Comparison of ENCODE assay signal across 25 cellular contexts in the genomic region with DNA sequence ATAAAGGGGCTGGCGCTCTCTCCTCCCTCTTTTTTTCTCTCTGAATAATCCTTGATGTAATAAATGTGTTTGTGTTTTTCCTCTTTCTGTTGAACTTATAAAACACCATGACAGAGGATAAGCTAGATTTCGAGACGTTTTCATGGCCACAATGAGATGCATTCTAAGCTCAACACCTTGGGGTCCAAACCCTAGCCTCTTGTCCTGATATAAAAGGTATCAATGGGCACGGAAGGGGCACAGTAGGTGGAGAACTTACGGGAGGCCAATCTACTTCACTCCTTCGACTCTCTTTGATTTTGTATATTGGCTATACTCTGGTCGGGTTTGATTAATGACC. TPM values are rescaled to one million over a fixed set of nuclear protein-coding genes. Genes with fewer than 3 reads are reported as not detected.
A peak's percentile ranks its signal among the peaks of the same experiment; 100 is the strongest.
DNase-seq lines count a peak whose midpoint lies in the region; ATAC-seq and TF ChIP-seq lines count a peak whose summit lies in the region.
"Had no signal": no experiment of that assay in that cellular context is flagged by ENCODE, and none has a peak within 500 bp of the region (broad histone marks: within the 10 kb centered on the region; RNA-seq: fewer than 3 reads in every experiment).

No MANE protein-coding gene starts in this region.

- no peak for ATAC-seq in left colon
- ATAC-seq: T-cell had no signal

- H3K27ac ChIP-seq in HUES64 (ENCODE audit: low read depth, low read length) (no peak overlapping the region), endodermal cell (ENCODE audit: low read depth, low read length) (no peak overlapping the region), mesendoderm (ENCODE audit: low read depth, low read length) (no peak overlapping the region)
- H3K27ac ChIP-seq: Peyer's patch, SJCRH30 had no signal

- H3K36me3 Mint-ChIP-seq in endodermal cell (ENCODE audit: low read depth), result no peaks in the 10 kb centered on the region
- H3K36me3 Mint-ChIP-seq: CD4-positive, CD25-positive, alpha-beta regulatory T cell; T-cell had no signal

- H3K18ac ChIP-seq in mesendoderm (ENCODE audit: low read length), result no peak overlapping the region

- 38% methylated on average over 6 of the region's 7 CpGs for WGBS in HUES64
- 21 to 47% methylated on average over 3 to 6 of the region's 7 CpGs for WGBS in endodermal cell (ENCODE audit: insufficient coverage in 1 of 2, insufficient read length in 1 of 2), 2 experiments
- no CpG with 5 or more reads among the region's 7 CpGs for WGBS in mesendoderm (ENCODE audit: extremely low coverage, insufficient coverage, low lambda C conversion rate)

- no peak overlapping the region for H3K56ac ChIP-seq in mesendoderm (ENCODE audit: low read length)

- no peak overlapping the region for H4K5ac ChIP-seq in mesendoderm (ENCODE audit: low read length)

- DNase-seq in endodermal cell (no peak), mesendoderm (peak; percentile 8), NCI-H524 (lab: John Stamatoyannopoulos, UW) (no peak), HK-2 (ENCODE audit: unreplicated experiment) (no peak), left colon (no peak)
- DNase-seq in activated naive CD4-positive, alpha-beta T cell treated with Interleukin-2 at 50 U/mL for 16 hours, result no peak
- DNase-seq: CD4-positive, CD25-positive, alpha-beta regulatory T cell; DMS79 treated with DMSO at 0.1 percent for 48 hours; Kasumi-1; NCI-H1092; NCI-H1436; NCI-H2029 treated with DMSO at 0.1 percent for 48 hours; NCI-H2171; NCI-H345; NCI-H524 treated with DMSO at 0.1 percent for 48 hours; NCI-H82; Peyer's patch; SJCRH30; T-cell had no signal

- no peak overlapping the region for H2BK15ac ChIP-seq in mesendoderm (replicated peaks; ENCODE audit: low read depth)

- H3K4me1 Mint-ChIP-seq in endodermal cell, result peaks cover 4% of the 10 kb centered on the region
- H3K4me1 Mint-ChIP-seq: CD4-positive, CD25-positive, alpha-beta regulatory T cell; T-cell had no signal

- no peak overlapping the region for H2BK120ac ChIP-seq in mesendoderm (ENCODE audit: low read depth, low read length)

- H3K4me3 ChIP-seq in HUES64 (ENCODE audit: low read length), result peak overlapping the region; percentile 49
- peak overlapping the region; percentile 68 for H3K4me3 ChIP-seq in endodermal cell (ENCODE audit: low read length)
- no peak overlapping the region for H3K4me3 ChIP-seq in mesendoderm (ENCODE audit: low read length)
- H3K4me3 ChIP-seq: GM12878, HAP-1, Peyer's patch, SJCRH30 had no signal

- no peak overlapping the region for H3K4me3 Mint-ChIP-seq in endodermal cell
- H3K4me3 Mint-ChIP-seq: CD4-positive, CD25-positive, alpha-beta regulatory T cell; T-cell had no signal

- H3K23ac ChIP-seq in mesendoderm (ENCODE audit: low read length), result no peak overlapping the region

- no peak for TF ChIP-seq CTCF in endodermal cell (conservative IDR thresholded peaks at IDR 0.05)

- no peak overlapping the region for H3K4me2 ChIP-seq in mesendoderm (ENCODE audit: low read length)

- intact Hi-C loops in left colon (cut with DNase I, micrococcal nuclease), result no loop called here

- H3K4me1 ChIP-seq in HUES64 (ENCODE audit: insufficient read depth, low read length) (peaks cover 5% of the 10 kb centered on the region), endodermal cell (ENCODE audit: control insufficient read depth, insufficient read depth, low read length) (no peaks in the 10 kb centered on the region), mesendoderm (ENCODE audit: control insufficient read depth, low read depth, low read length) (peaks cover 2% of the 10 kb centered on the region)
- H3K4me1 ChIP-seq: HAP-1, Peyer's patch, SJCRH30 had no signal

- H3K36me3 ChIP-seq in HUES64 (ENCODE audit: insufficient read depth, low read length) (no peaks in the 10 kb centered on the region), endodermal cell (ENCODE audit: control insufficient read depth, insufficient read depth, low read length) (no peaks in the 10 kb centered on the region), mesendoderm (ENCODE audit: control insufficient read depth, insufficient read depth, low read length) (no peaks in the 10 kb centered on the region)
- H3K36me3 ChIP-seq: HAP-1, Peyer's patch, SJCRH30 had no signal

- no peak overlapping the region for H2BK5ac ChIP-seq in mesendoderm (ENCODE audit: low read length)

- H3K27me3 ChIP-seq in HUES64 (ENCODE audit: insufficient read depth, low read length), result peaks cover 98% of the 10 kb centered on the region
- H3K27me3 ChIP-seq in endodermal cell (ENCODE audit: control insufficient read depth, insufficient read depth, low read length, poor library complexity, severe bottlenecking), result peaks cover 99% of the 10 kb centered on the region
- H3K27me3 ChIP-seq in mesendoderm (ENCODE audit: insufficient read depth, low read length, poor library complexity), result peaks cover 25% of the 10 kb centered on the region
- H3K27me3 ChIP-seq: Peyer's patch, SJCRH30 had no signal

- no peaks in the 10 kb centered on the region for H3K9me3 Mint-ChIP-seq in endodermal cell

- no peak overlapping the region for H3K4ac ChIP-seq in mesendoderm (ENCODE audit: low read depth, low read length)

- peaks cover 64% of the 10 kb centered on the region for H3K27me3 Mint-ChIP-seq in endodermal cell (ENCODE audit: insufficient read depth)

- no peaks in the 10 kb centered on the region for H3K79me2 ChIP-seq in mesendoderm (ENCODE audit: control insufficient read depth, insufficient read depth, low read length)

- no peak overlapping the region for H2AK5ac ChIP-seq in mesendoderm (ENCODE audit: low read length)

- no peak overlapping the region for H3K9ac ChIP-seq in HUES64 (ENCODE audit: low read depth, low read length)
- H3K9ac ChIP-seq in endodermal cell (ENCODE audit: extremely low read depth, low read length, poor library complexity, severe bottlenecking), result no peak overlapping the region
- H3K9ac ChIP-seq in mesendoderm (ENCODE audit: low read length), result no peak overlapping the region

- no peak overlapping the region for H3K27ac Mint-ChIP-seq in endodermal cell
- H3K27ac Mint-ChIP-seq: CD4-positive, CD25-positive, alpha-beta regulatory T cell; T-cell had no signal

- no peaks in the 10 kb centered on the region for H3K79me1 ChIP-seq in mesendoderm (ENCODE audit: low read length)

- H4K8ac ChIP-seq in mesendoderm (ENCODE audit: low read depth, low read length), result no peak overlapping the region

- H3K9me3 ChIP-seq in HUES64 (ENCODE audit: insufficient read depth, low read depth, low read length) (no peaks in the 10 kb centered on the region), endodermal cell (ENCODE audit: control insufficient read depth, low read length) (no peaks in the 10 kb centered on the region)
- H3K9me3 ChIP-seq: HAP-1, Peyer's patch, SJCRH30 had no signal

RNA-seq across cellular contexts. Expression of gene ALX1, which starts 6.0 kb away (rescaled TPM):
- 1.5 TPM for polyA plus RNA-seq in HUES64 (2013, experiment 1 of 2)
- 2.8 TPM for polyA plus RNA-seq in HUES64 (2013, experiment 2 of 2)
- total RNA-seq in endodermal cell (1 to 10 TPM in 1 of 2 donors, under 1 TPM in 1; 0.40 to 1.3 TPM), left colon (not detected)
- polyA plus RNA-seq in endodermal cell (2013, experiment 1 of 2), result 3.6 TPM
- polyA plus RNA-seq in endodermal cell (2013, experiment 2 of 2), result 2.5 TPM
- 1.9 TPM for polyA plus RNA-seq in mesendoderm (2013, experiment 1 of 2)
- polyA plus RNA-seq in mesendoderm (2013, experiment 2 of 2), result 1.5 TPM
- total RNA-seq: CD4-positive, CD25-positive, alpha-beta regulatory T cell; GM12878; HT1080; MCF 10A; Peyer's patch; T-cell had no signal
- polyA plus RNA-seq: BJ; CD4-positive, CD25-positive, alpha-beta regulatory T cell had no signal
